ENCODE assay signal across 1 cellular context in genomic region chr1:212284744-212285684, GRCh38.
TF ChIP-seq lines count a peak whose summit lies in the region.

TSS of gene PPP2R5A (plus strand) at chr1:212285410. CDS start at chr1:212286111, 701 bp downstream.

TF ChIP-seq in HepG2, 621 proteins besides CTCF, POLR2A, EP300 and RAD21 (continued from another document and continues in another):
- no peak for TF ChIP-seq SOX6 (IDR thresholded peaks at IDR 0.05)
- peak; percentile 68; the same call in 1 of the 2 replicates for TF ChIP-seq SOX6 (CRISPR knock-in tag; IDR thresholded peaks at IDR 0.05)
- TF ChIP-seq RNF2 (conservative IDR thresholded peaks at IDR 0.05; ENCODE audit: low read depth): no peak; the same call in 1 of the 2 replicates
- no peak; the same call in 1 of the 2 replicates for TF ChIP-seq JUN (CRISPR knock-in tag; IDR thresholded peaks at IDR 0.05)
- TF ChIP-seq MTA3 (CRISPR knock-in tag; IDR thresholded peaks at IDR 0.05): no peak
- TF ChIP-seq ZSCAN22 (CRISPR knock-in tag; IDR thresholded peaks at IDR 0.05): no peak
- peak; percentile 78 for TF ChIP-seq POLR2G (IDR thresholded peaks at IDR 0.05; ENCODE audit: low read depth, low read length)
- TF ChIP-seq RBFOX2 (IDR thresholded peaks at IDR 0.05; ENCODE audit: low read depth, low read length): peak; percentile 92
- peak; percentile 45 for TF ChIP-seq SMYD3 (CRISPR knock-in tag; IDR thresholded peaks at IDR 0.05)
- TF ChIP-seq MEF2D (CRISPR knock-in tag; IDR thresholded peaks at IDR 0.05): peak; percentile 76
- peak; percentile 23; the same call in 1 of the 2 replicates for TF ChIP-seq DR1 (CRISPR knock-in tag; IDR thresholded peaks at IDR 0.05)
- peak; percentile 57; the same call in 1 of the 2 replicates for TF ChIP-seq ZBTB43 (CRISPR knock-in tag; conservative IDR thresholded peaks at IDR 0.05)
- TF ChIP-seq TAF1 (CRISPR knock-in tag; IDR thresholded peaks at IDR 0.05): peak; percentile 80
- no peak for TF ChIP-seq ZNF562 (CRISPR knock-in tag; IDR thresholded peaks at IDR 0.05; ENCODE audit: borderline replicate concordance)
- TF ChIP-seq UBTF (CRISPR knock-in tag; IDR thresholded peaks at IDR 0.05): peak; percentile 80
- 0 out of 2 replicates have a peak, but pooled peaks have one; percentile 11 for TF ChIP-seq ZFP90 (CRISPR knock-in tag; IDR thresholded peaks at IDR 0.05; ENCODE audit: borderline replicate concordance)
- TF ChIP-seq HDAC6 (IDR thresholded peaks at IDR 0.05; ENCODE audit: low read depth, low read length): no peak
- TF ChIP-seq ZBTB7B (CRISPR knock-in tag; IDR thresholded peaks at IDR 0.05): peak; percentile 38; the same call in 1 of the 2 replicates
- TF ChIP-seq ATF5 (CRISPR knock-in tag; IDR thresholded peaks at IDR 0.05; ENCODE audit: low read depth): no peak
- peak; percentile 80 for TF ChIP-seq POLR2AphosphoS5 (IDR thresholded peaks at IDR 0.05; ENCODE audit: low read depth, low read length)
- peak; percentile 65 for TF ChIP-seq ZBTB20 (CRISPR knock-in tag; IDR thresholded peaks at IDR 0.05; ENCODE audit: borderline replicate concordance, low read depth)
- no peak for TF ChIP-seq SRSF4 (IDR thresholded peaks at IDR 0.05; ENCODE audit: low read depth, low read length, poor library complexity, severe bottlenecking)
- peak; percentile 49; the same call in 1 of the 2 replicates for TF ChIP-seq CSRNP1 (CRISPR knock-in tag; IDR thresholded peaks at IDR 0.05)
- peak; percentile 79; the same call in 1 of the 2 replicates for TF ChIP-seq SIN3A (IDR thresholded peaks at IDR 0.05; ENCODE audit: borderline replicate concordance, low read depth, low read length)
- TF ChIP-seq NFATC3 (CRISPR knock-in tag; IDR thresholded peaks at IDR 0.05): no peak; the same call in 1 of the 2 replicates
- TF ChIP-seq HMG20B (CRISPR knock-in tag; conservative IDR thresholded peaks at IDR 0.05): peak; percentile 54; the same call in 1 of the 2 replicates
- TF ChIP-seq PAXIP1 (CRISPR knock-in tag; conservative IDR thresholded peaks at IDR 0.05): peak; percentile 63; the same call in 1 of the 2 replicates
- peak; percentile 52; the same call in 1 of the 2 replicates for TF ChIP-seq ZNF75D (CRISPR knock-in tag; IDR thresholded peaks at IDR 0.05; ENCODE audit: borderline replicate concordance)
- TF ChIP-seq ZNF598 (CRISPR knock-in tag; IDR thresholded peaks at IDR 0.05; ENCODE audit: borderline replicate concordance): no peak
- TF ChIP-seq FOXK2 (IDR thresholded peaks at IDR 0.05): no peak
- no peak for TF ChIP-seq MLXIP (CRISPR knock-in tag; IDR thresholded peaks at IDR 0.05; ENCODE audit: borderline replicate concordance)
- TF ChIP-seq HOXA3 (CRISPR knock-in tag; IDR thresholded peaks at IDR 0.05): peak; percentile 62
- TF ChIP-seq SMARCE1 (IDR thresholded peaks at IDR 0.05; ENCODE audit: borderline replicate concordance): no peak
- peak; percentile 99 for TF ChIP-seq IKZF5 (CRISPR knock-in tag; IDR thresholded peaks at IDR 0.05)
- TF ChIP-seq ZNF441 (CRISPR knock-in tag; IDR thresholded peaks at IDR 0.05; ENCODE audit: borderline replicate concordance): peak; percentile 55; the same call in 1 of the 2 replicates
- TF ChIP-seq MTF2 (CRISPR knock-in tag; IDR thresholded peaks at IDR 0.05; ENCODE audit: borderline replicate concordance): no peak
- TF ChIP-seq SOX13 (IDR thresholded peaks at IDR 0.05): peak; percentile 53; the same call in 1 of the 2 replicates
- TF ChIP-seq SOX13 (CRISPR knock-in tag; conservative IDR thresholded peaks at IDR 0.05 in 1 of 2, IDR thresholded peaks at IDR 0.05 in 1 of 2): peak in 1 of 2 experiments; percentile 15; a peak in 1 of 4 replicates
- peak; percentile 67; the same call in 1 of the 2 replicates for TF ChIP-seq BORCS8-MEF2B (CRISPR knock-in tag; IDR thresholded peaks at IDR 0.05)
- peak; percentile 54 for TF ChIP-seq ZGPAT (CRISPR knock-in tag; IDR thresholded peaks at IDR 0.05)
- TF ChIP-seq TBX2 (CRISPR knock-in tag; IDR thresholded peaks at IDR 0.05; ENCODE audit: borderline replicate concordance): peak; percentile 87; the same call in 1 of the 2 replicates
- peak; percentile 53; the same call in 1 of the 2 replicates for TF ChIP-seq HBP1 (CRISPR knock-in tag; IDR thresholded peaks at IDR 0.05; ENCODE audit: low read depth)
- peak; percentile 68 for TF ChIP-seq KMT2B (CRISPR knock-in tag; IDR thresholded peaks at IDR 0.05)
- peak; percentile 24; the same call in 1 of the 2 replicates for TF ChIP-seq TFDP1 (CRISPR knock-in tag; IDR thresholded peaks at IDR 0.05; ENCODE audit: borderline replicate concordance)
- no peak for TF ChIP-seq FOSL1 (CRISPR knock-in tag; IDR thresholded peaks at IDR 0.05; ENCODE audit: borderline replicate concordance)
- TF ChIP-seq DNMT1 (CRISPR knock-in tag; IDR thresholded peaks at IDR 0.05): no peak
- no peak for TF ChIP-seq ZNF235 (CRISPR knock-in tag; IDR thresholded peaks at IDR 0.05; ENCODE audit: borderline replicate concordance)
- no peak for TF ChIP-seq HES4 (CRISPR knock-in tag; IDR thresholded peaks at IDR 0.05; ENCODE audit: borderline replicate concordance)
